Comparison of ENCODE assay signal across 1 cellular context in the genomic region with DNA sequence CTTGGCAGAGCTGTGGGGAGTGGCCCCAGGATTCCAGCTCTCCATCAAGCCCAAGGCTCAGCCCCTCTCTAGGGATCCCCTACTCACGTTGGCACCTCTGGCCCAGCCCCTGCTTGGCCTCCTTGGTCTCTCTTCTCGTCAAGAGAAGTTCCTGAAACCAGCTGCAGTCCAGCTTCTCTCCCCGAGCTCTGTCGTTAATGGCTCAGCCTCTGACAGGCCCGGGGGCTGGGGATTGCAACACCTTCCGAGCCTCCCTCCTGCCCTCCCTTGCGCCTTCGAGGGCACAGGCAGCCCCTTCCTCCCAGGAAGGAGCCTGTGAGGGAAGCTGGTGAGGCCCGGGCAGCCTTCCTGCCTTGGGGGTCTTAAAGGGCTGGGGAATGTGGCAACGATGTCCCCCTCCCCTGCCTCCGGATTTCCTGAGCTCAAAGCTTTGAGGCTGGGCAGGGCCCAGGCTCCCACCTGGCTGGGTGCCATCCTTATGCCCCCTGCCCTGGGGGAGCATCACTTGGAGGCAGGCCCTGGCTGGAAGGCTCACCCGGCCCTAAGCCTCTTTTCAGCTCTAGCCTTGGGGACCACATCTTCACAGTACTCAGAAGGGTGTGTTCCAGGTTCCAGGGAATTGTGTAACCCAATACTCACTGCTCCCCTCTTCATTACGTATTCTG.
TF ChIP-seq lines count a peak whose summit lies in the region.

TSS of gene CSF3R (minus strand) at position 190 of the 665 bp plus-strand sequence. CDS start 3,417 bp downstream, outside the sequence.

TF ChIP-seq in HepG2, 621 proteins besides CTCF, POLR2A, EP300 and RAD21 (continued from another document and continues in another):
- no peak for TF ChIP-seq ARID3A (IDR thresholded peaks at IDR 0.05; ENCODE audit: low read depth, low read length)
- TF ChIP-seq ZNF713 (CRISPR knock-in tag; IDR thresholded peaks at IDR 0.05) = no peak
- TF ChIP-seq XRCC5 (optimal IDR thresholded peaks at IDR 0.05; ENCODE audit: low read length) = no peak
- TF ChIP-seq, protein P1, sequence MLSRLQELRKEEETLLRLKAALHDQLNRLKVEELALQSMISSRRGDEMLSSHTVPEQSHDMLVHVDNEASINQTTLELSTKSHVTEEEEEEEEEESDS (CRISPR knock-in tag; IDR thresholded peaks at IDR 0.05; ENCODE audit: borderline replicate concordance) = no peak
- no peak for TF ChIP-seq SP1 (IDR thresholded peaks at IDR 0.05)
- no peak for TF ChIP-seq SP1 (CRISPR knock-in tag; IDR thresholded peaks at IDR 0.05)
- TF ChIP-seq JUNB (CRISPR knock-in tag; IDR thresholded peaks at IDR 0.05; ENCODE audit: borderline replicate concordance) = no peak
- peak; percentile 33; the same call in 1 of the 2 replicates for TF ChIP-seq UBTF (CRISPR knock-in tag; IDR thresholded peaks at IDR 0.05)
- TF ChIP-seq, protein P2, sequence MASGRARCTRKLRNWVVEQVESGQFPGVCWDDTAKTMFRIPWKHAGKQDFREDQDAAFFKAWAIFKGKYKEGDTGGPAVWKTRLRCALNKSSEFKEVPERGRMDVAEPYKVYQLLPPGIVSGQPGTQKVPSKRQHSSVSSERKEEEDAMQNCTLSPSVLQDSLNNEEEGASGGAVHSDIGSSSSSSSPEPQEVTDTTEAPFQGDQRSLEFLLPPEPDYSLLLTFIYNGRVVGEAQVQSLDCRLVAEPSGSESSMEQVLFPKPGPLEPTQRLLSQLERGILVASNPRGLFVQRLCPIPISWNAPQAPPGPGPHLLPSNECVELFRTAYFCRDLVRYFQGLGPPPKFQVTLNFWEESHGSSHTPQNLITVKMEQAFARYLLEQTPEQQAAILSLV (CRISPR knock-in tag; IDR thresholded peaks at IDR 0.05; ENCODE audit: borderline replicate concordance) = no peak
- no peak for TF ChIP-seq ZNF589 (CRISPR knock-in tag; conservative IDR thresholded peaks at IDR 0.05)
- TF ChIP-seq ATF7-NPFF (CRISPR knock-in tag; IDR thresholded peaks at IDR 0.05; ENCODE audit: low read depth) = no peak
- TF ChIP-seq PCBP2 (optimal IDR thresholded peaks at IDR 0.05; ENCODE audit: low read depth, low read length, poor library complexity, severe bottlenecking) = no peak
- TF ChIP-seq, protein P3, sequence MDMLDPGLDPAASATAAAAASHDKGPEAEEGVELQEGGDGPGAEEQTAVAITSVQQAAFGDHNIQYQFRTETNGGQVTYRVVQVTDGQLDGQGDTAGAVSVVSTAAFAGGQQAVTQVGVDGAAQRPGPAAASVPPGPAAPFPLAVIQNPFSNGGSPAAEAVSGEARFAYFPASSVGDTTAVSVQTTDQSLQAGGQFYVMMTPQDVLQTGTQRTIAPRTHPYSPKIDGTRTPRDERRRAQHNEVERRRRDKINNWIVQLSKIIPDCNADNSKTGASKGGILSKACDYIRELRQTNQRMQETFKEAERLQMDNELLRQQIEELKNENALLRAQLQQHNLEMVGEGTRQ (IDR thresholded peaks at IDR 0.05; ENCODE audit: low read depth, low read length) = no peak
- TF ChIP-seq, protein P3 (CRISPR knock-in tag; IDR thresholded peaks at IDR 0.05; ENCODE audit: borderline replicate concordance) = no peak
- peak; percentile 31; the same call in 1 of the 2 replicates for TF ChIP-seq TAF1 (CRISPR knock-in tag; IDR thresholded peaks at IDR 0.05)
- peak; percentile 22 for TF ChIP-seq JARID2 (CRISPR knock-in tag; IDR thresholded peaks at IDR 0.05; ENCODE audit: insufficient replicate concordance)
- TF ChIP-seq CBX2 (IDR thresholded peaks at IDR 0.05; ENCODE audit: low read depth, low read length) = no peak
- no peak for TF ChIP-seq CBX2 (CRISPR knock-in tag; IDR thresholded peaks at IDR 0.05; ENCODE audit: low read depth)
- no peak for TF ChIP-seq CERS6 (CRISPR knock-in tag; IDR thresholded peaks at IDR 0.05)
- no peak for TF ChIP-seq ZNF749 (CRISPR knock-in tag; IDR thresholded peaks at IDR 0.05; ENCODE audit: borderline replicate concordance)
- no peak for TF ChIP-seq CAMTA2 (CRISPR knock-in tag; IDR thresholded peaks at IDR 0.05; ENCODE audit: borderline replicate concordance)
- no peak for TF ChIP-seq ZNF720 (CRISPR knock-in tag; IDR thresholded peaks at IDR 0.05)
- no peak for TF ChIP-seq PAWR (CRISPR knock-in tag; IDR thresholded peaks at IDR 0.05; ENCODE audit: borderline replicate concordance)
- no peak for TF ChIP-seq TOPORS (CRISPR knock-in tag; IDR thresholded peaks at IDR 0.05)
- no peak for TF ChIP-seq PHF5A (CRISPR knock-in tag; IDR thresholded peaks at IDR 0.05; ENCODE audit: low read depth, unreplicated experiment)
- TF ChIP-seq ELF4 (CRISPR knock-in tag; IDR thresholded peaks at IDR 0.05; ENCODE audit: borderline replicate concordance) = no peak
- peak; percentile 66; the same call in 1 of the 2 replicates for TF ChIP-seq ZNF430 (CRISPR knock-in tag; IDR thresholded peaks at IDR 0.05)
- no peak for TF ChIP-seq PAXIP1 (CRISPR knock-in tag; conservative IDR thresholded peaks at IDR 0.05)
- no peak for TF ChIP-seq ZNF562 (CRISPR knock-in tag; IDR thresholded peaks at IDR 0.05; ENCODE audit: borderline replicate concordance)
- TF ChIP-seq ZNF232 (CRISPR knock-in tag; IDR thresholded peaks at IDR 0.05; ENCODE audit: borderline replicate concordance) = no peak
- TF ChIP-seq AGO2 (optimal IDR thresholded peaks at IDR 0.05; ENCODE audit: low read depth, low read length) = no peak
- TF ChIP-seq ZNF879 (CRISPR knock-in tag; IDR thresholded peaks at IDR 0.05) = peak; percentile 20; the same call in 1 of the 2 replicates
- no peak for TF ChIP-seq KDM2A (CRISPR knock-in tag; IDR thresholded peaks at IDR 0.05; ENCODE audit: borderline replicate concordance, low read depth)
- no peak for TF ChIP-seq ZNF3 (CRISPR knock-in tag; IDR thresholded peaks at IDR 0.05)
- peak; percentile 69 for TF ChIP-seq ZFY (CRISPR knock-in tag; IDR thresholded peaks at IDR 0.05)
- TF ChIP-seq, protein P4, sequence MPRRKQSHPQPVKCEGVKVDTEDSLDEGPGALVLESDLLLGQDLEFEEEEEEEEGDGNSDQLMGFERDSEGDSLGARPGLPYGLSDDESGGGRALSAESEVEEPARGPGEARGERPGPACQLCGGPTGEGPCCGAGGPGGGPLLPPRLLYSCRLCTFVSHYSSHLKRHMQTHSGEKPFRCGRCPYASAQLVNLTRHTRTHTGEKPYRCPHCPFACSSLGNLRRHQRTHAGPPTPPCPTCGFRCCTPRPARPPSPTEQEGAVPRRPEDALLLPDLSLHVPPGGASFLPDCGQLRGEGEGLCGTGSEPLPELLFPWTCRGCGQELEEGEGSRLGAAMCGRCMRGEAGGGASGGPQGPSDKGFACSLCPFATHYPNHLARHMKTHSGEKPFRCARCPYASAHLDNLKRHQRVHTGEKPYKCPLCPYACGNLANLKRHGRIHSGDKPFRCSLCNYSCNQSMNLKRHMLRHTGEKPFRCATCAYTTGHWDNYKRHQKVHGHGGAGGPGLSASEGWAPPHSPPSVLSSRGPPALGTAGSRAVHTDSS (CRISPR knock-in tag; conservative IDR thresholded peaks at IDR 0.05) = no peak
- no peak for TF ChIP-seq ATM (IDR thresholded peaks at IDR 0.05; ENCODE audit: borderline replicate concordance)
- peak; percentile 44; the same call in 1 of the 2 replicates for TF ChIP-seq ARID5B (CRISPR knock-in tag; IDR thresholded peaks at IDR 0.05)
- TF ChIP-seq TCF7L2 (IDR thresholded peaks at IDR 0.05; ENCODE audit: low read depth, low read length) = no peak
- no peak for TF ChIP-seq SNRNP70 (IDR thresholded peaks at IDR 0.05; ENCODE audit: low read depth, low read length)
